8 cellular contexts compared by ENCODE assay signal in genomic region chr3:4751057-4752051, GRCh38.
DNase-seq lines count a peak whose midpoint lies in the region; ATAC-seq, FAIRE-seq and TF ChIP-seq lines count a peak whose summit lies in the region.

No MANE protein-coding gene starts in this region.

- peak; percentile 49 for TF ChIP-seq POLR2A in GM12892 (IDR thresholded peaks at IDR 0.05; ENCODE audit: low read depth, low read length)

- no peak for FAIRE-seq in GM12892 (lab: Jason Lieb, UNC)

- peaks cover 25% of the 10 kb centered on the region for H3K36me3 Mint-ChIP-seq in natural killer cell treated with Interleukin-12 subunit alpha and Interleukin-12 subunit beta and Interleukin-15 and Interleukin-18, amount 100 ng/mL, for 72 hours

- H3K9me3 Mint-ChIP-seq in natural killer cell treated with Interleukin-12 subunit alpha and Interleukin-12 subunit beta and Interleukin-15 and Interleukin-18, amount 100 ng/mL, for 72 hours, result no peaks in the 10 kb centered on the region

- no peaks in the 10 kb centered on the region for H3K27me3 Mint-ChIP-seq in natural killer cell treated with Interleukin-12 subunit alpha and Interleukin-12 subunit beta and Interleukin-15 and Interleukin-18, amount 100 ng/mL, for 72 hours

- ATAC-seq in natural killer cell treated with Interleukin-12 subunit alpha and Interleukin-12 subunit beta and Interleukin-15 and Interleukin-18, amount 100 ng/mL, for 72 hours, result no peak
- no peak for ATAC-seq in GM21367 (IDR thresholded peaks at IDR 0.05; ENCODE audit: unreplicated experiment)
- no peak for ATAC-seq in HG03159 (IDR thresholded peaks at IDR 0.05; ENCODE audit: unreplicated experiment)

- no peak overlapping the region for H3K4me3 ChIP-seq in epithelial cell of esophagus (ENCODE audit: low read length)

- DNase-seq in GM12892 (ENCODE audit: insufficient read length) (no peak), SKM-1 (lab: John Stamatoyannopoulos, UW; ENCODE audit: unreplicated experiment) (peak; percentile 55), epithelial cell of esophagus (ENCODE audit: low read depth) (peak; percentile 92), T-helper 9 cell (no peak), hepatic stellate cell (ENCODE audit: low spot score) (no peak)
- DNase-seq in natural killer cell treated with Interleukin-12 subunit alpha and Interleukin-12 subunit beta and Interleukin-15 and Interleukin-18, amount 100 ng/mL, for 72 hours (ENCODE audit: low spot score), result no peak

- H3K4me3 Mint-ChIP-seq in natural killer cell treated with Interleukin-12 subunit alpha and Interleukin-12 subunit beta and Interleukin-15 and Interleukin-18, amount 100 ng/mL, for 72 hours, result peak overlapping the region; percentile 63

- TF ChIP-seq CTCF in epithelial cell of esophagus (IDR thresholded peaks at IDR 0.05; ENCODE audit: insufficient read depth, low read depth, low read length, missing control alignments), result no peak

- H3K4me1 Mint-ChIP-seq in natural killer cell treated with Interleukin-12 subunit alpha and Interleukin-12 subunit beta and Interleukin-15 and Interleukin-18, amount 100 ng/mL, for 72 hours (ENCODE audit: low read depth in 2 of 2), result peaks cover 80 to 96% of the 10 kb centered on the region in 2 donors

- peak overlapping the region; percentile 82 to 86 for H3K27ac Mint-ChIP-seq in natural killer cell treated with Interleukin-12 subunit alpha and Interleukin-12 subunit beta and Interleukin-15 and Interleukin-18, amount 100 ng/mL, for 72 hours

Comparison
In these comparisons a context has a peak if more than half of its experiments do, and no peak if none do; other contexts are left out.
1. DNase-seq: peak in SKM-1 (single experiment) and epithelial cell of esophagus (single experiment); none in GM12892 (single experiment), natural killer cell treated with Interleukin-12 subunit alpha and Interleukin-12 subunit beta and Interleukin-15 and Interleukin-18, amount 100 ng/mL, for 72 hours (single experiment), T-helper 9 cell (single experiment) and hepatic stellate cell (single experiment).